1 cellular context compared by ENCODE assay signal in genomic region chr16:46573834-46574159, GRCh38.
TF ChIP-seq lines count a peak whose summit lies in the region.

No MANE protein-coding gene starts in this region.

TF ChIP-seq in SK-N-SH, 30 proteins besides CTCF, POLR2A, EP300 and RAD21 (continued from another document):
- TF ChIP-seq, protein P1, sequence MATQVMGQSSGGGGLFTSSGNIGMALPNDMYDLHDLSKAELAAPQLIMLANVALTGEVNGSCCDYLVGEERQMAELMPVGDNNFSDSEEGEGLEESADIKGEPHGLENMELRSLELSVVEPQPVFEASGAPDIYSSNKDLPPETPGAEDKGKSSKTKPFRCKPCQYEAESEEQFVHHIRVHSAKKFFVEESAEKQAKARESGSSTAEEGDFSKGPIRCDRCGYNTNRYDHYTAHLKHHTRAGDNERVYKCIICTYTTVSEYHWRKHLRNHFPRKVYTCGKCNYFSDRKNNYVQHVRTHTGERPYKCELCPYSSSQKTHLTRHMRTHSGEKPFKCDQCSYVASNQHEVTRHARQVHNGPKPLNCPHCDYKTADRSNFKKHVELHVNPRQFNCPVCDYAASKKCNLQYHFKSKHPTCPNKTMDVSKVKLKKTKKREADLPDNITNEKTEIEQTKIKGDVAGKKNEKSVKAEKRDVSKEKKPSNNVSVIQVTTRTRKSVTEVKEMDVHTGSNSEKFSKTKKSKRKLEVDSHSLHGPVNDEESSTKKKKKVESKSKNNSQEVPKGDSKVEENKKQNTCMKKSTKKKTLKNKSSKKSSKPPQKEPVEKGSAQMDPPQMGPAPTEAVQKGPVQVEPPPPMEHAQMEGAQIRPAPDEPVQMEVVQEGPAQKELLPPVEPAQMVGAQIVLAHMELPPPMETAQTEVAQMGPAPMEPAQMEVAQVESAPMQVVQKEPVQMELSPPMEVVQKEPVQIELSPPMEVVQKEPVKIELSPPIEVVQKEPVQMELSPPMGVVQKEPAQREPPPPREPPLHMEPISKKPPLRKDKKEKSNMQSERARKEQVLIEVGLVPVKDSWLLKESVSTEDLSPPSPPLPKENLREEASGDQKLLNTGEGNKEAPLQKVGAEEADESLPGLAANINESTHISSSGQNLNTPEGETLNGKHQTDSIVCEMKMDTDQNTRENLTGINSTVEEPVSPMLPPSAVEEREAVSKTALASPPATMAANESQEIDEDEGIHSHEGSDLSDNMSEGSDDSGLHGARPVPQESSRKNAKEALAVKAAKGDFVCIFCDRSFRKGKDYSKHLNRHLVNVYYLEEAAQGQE (IDR thresholded peaks at IDR 0.05; ENCODE audit: low read depth, low read length), result no peak
- TF ChIP-seq GABPA (IDR thresholded peaks at IDR 0.05; ENCODE audit: low read depth) (no peak), POLR2AphosphoS5 (IDR thresholded peaks at IDR 0.05; ENCODE audit: low read depth, low read length) (no peak), RXRA (IDR thresholded peaks at IDR 0.05; ENCODE audit: borderline replicate concordance, low read depth) (no peak), MXI1 (IDR thresholded peaks at IDR 0.05; ENCODE audit: low read depth, low read length) (no peak), USF2 (IDR thresholded peaks at IDR 0.05; ENCODE audit: borderline replicate concordance, low read depth, low read length) (no peak), FOXM1 (IDR thresholded peaks at IDR 0.05; ENCODE audit: low read depth) (no peak)
- TF ChIP-seq, protein P2, sequence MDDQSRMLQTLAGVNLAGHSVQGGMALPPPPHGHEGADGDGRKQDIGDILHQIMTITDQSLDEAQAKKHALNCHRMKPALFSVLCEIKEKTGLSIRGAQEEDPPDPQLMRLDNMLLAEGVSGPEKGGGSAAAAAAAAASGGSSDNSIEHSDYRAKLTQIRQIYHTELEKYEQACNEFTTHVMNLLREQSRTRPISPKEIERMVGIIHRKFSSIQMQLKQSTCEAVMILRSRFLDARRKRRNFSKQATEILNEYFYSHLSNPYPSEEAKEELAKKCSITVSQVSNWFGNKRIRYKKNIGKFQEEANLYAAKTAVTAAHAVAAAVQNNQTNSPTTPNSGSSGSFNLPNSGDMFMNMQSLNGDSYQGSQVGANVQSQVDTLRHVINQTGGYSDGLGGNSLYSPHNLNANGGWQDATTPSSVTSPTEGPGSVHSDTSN (IDR thresholded peaks at IDR 0.05), result no peak
